29 cellular contexts compared by ENCODE assay signal in the genomic region with DNA sequence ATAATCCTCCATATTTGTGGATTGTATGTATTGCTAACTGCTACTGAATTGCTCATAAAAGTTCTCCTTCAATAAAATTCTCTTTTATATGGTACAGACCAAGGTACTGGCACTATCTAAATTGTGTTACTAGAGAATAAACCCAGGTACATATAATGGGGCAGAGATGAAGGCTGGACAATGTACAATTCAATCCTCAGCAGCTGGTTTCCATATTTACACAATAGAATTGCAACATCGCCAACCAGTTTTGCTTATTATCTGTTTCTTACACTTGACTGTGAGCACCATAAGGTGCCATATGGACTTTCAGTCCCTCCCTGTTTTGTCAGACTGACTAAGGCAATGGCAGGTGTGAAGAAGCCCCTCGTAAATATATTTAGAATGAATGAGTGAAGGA. TPM values are rescaled to one million over a fixed set of nuclear protein-coding genes. Genes with fewer than 3 reads are reported as not detected.
DNase-seq lines count a peak whose midpoint lies in the region; ATAC-seq and TF ChIP-seq lines count a peak whose summit lies in the region.
"Had no signal": no experiment of that assay in that cellular context is flagged by ENCODE, and none has a peak within 500 bp of the region (broad histone marks: within the 10 kb centered on the region; RNA-seq: fewer than 3 reads in every experiment).

No MANE protein-coding gene starts in this region.

- H3K9ac ChIP-seq in Karpas-422 (ENCODE audit: low read length), result no peak overlapping the region

- ATAC-seq in mucosa of descending colon, result peak; percentile 90
- ATAC-seq in HG02678 (IDR thresholded peaks at IDR 0.05; ENCODE audit: unreplicated experiment), result no peak
- ATAC-seq: activated CD8-positive, alpha-beta T cell treated with anti-CD3 and anti-CD28 coated beads, Interleukin-2, amount 10 ng/mL, durations not matched to agents 7 days and 5 days; body of pancreas; gastroesophageal sphincter; lower lobe of right lung had no signal

- H3K36me3 Mint-ChIP-seq in HFFc6 (ENCODE audit: low read depth), result peaks cover 45% of the 10 kb centered on the region; the same call in 1 of the 2 replicates
- H3K36me3 Mint-ChIP-seq: activated naive CD4-positive, alpha-beta T cell treated with anti-CD3 and anti-CD28 coated beads, Interleukin-2, amount 10 ng/mL, durations not matched to agents 7 days and 5 days; CD14-positive monocyte had no signal

- H3K4me1 ChIP-seq in mucosa of descending colon (ENCODE audit: low read depth), result peaks cover 54% of the 10 kb centered on the region
- no peaks in the 10 kb centered on the region for H3K4me1 ChIP-seq in Karpas-422 (ENCODE audit: low read length)
- H3K4me1 ChIP-seq: adrenal gland had no signal

- no peak overlapping the region for H3K4me3 Mint-ChIP-seq in HFFc6
- H3K4me3 Mint-ChIP-seq: activated CD8-positive, alpha-beta T cell treated with anti-CD3 and anti-CD28 coated beads, Interleukin-2, amount 10 ng/mL, durations not matched to agents 7 days and 5 days; activated naive CD4-positive, alpha-beta T cell treated with anti-CD3 and anti-CD28 coated beads, Interleukin-2, amount 10 ng/mL, durations not matched to agents 7 days and 5 days; CD14-positive monocyte; nephron progenitor cell had no signal

- H3K4me1 Mint-ChIP-seq in HFFc6 (ENCODE audit: low read depth), result peaks cover 82% of the 10 kb centered on the region
- H3K4me1 Mint-ChIP-seq: activated naive CD4-positive, alpha-beta T cell treated with anti-CD3 and anti-CD28 coated beads, Interleukin-2, amount 10 ng/mL, durations not matched to agents 7 days and 5 days; CD14-positive monocyte had no signal

- no peak for TF ChIP-seq CTCF in HFFc6 (IDR thresholded peaks at IDR 0.05)
- no peak for TF ChIP-seq CTCF in mucosa of descending colon (IDR thresholded peaks at IDR 0.05)

- H3K79me2 ChIP-seq in Karpas-422 (ENCODE audit: low read length), result no peaks in the 10 kb centered on the region

- no peak overlapping the region for H3K4me3 ChIP-seq in mucosa of descending colon
- H3K4me3 ChIP-seq in Karpas-422 (ENCODE audit: low read length), result no peak overlapping the region
- H3K4me3 ChIP-seq: adrenal gland, body of pancreas, dorsolateral prefrontal cortex, gastroesophageal sphincter, hepatocyte, lower lobe of right lung, SJCRH30 had no signal

- peak overlapping the region; percentile 90; the same call in 1 of the 2 replicates for H3K27ac Mint-ChIP-seq in HFFc6
- H3K27ac Mint-ChIP-seq: activated CD8-positive, alpha-beta T cell treated with anti-CD3 and anti-CD28 coated beads, Interleukin-2, amount 10 ng/mL, durations not matched to agents 7 days and 5 days; activated naive CD4-positive, alpha-beta T cell treated with anti-CD3 and anti-CD28 coated beads, Interleukin-2, amount 10 ng/mL, durations not matched to agents 7 days and 5 days; CD14-positive monocyte; nephron progenitor cell had no signal

- no peaks in the 10 kb centered on the region for H3K9me2 ChIP-seq in Karpas-422 (replicated peaks; ENCODE audit: insufficient read depth, low read length)

- H3K27me3 ChIP-seq in Karpas-422 (ENCODE audit: low read length), result no peaks in the 10 kb centered on the region
- H3K27me3 ChIP-seq: adrenal gland, body of pancreas, dorsolateral prefrontal cortex, gastroesophageal sphincter, hepatocyte, SJCRH30 had no signal

- intact Hi-C loops in mucosa of descending colon (cut with DNase I, micrococcal nuclease), result no loop called here

- H3K27ac ChIP-seq in Karpas-422 (ENCODE audit: low read length), result no peak overlapping the region
- H3K27ac ChIP-seq: adrenal gland, body of pancreas, dorsolateral prefrontal cortex, hepatocyte, HL-60, lower lobe of right lung, SJCRH30, VCaP had no signal

- no peaks in the 10 kb centered on the region for H3K27me3 Mint-ChIP-seq in HFFc6 (ENCODE audit: insufficient read depth)
- H3K27me3 Mint-ChIP-seq: activated naive CD4-positive, alpha-beta T cell treated with anti-CD3 and anti-CD28 coated beads, Interleukin-2, amount 10 ng/mL, durations not matched to agents 7 days and 5 days had no signal

- no peak overlapping the region for H2AFZ ChIP-seq in Karpas-422 (ENCODE audit: low read length)
- H2AFZ ChIP-seq: hepatocyte had no signal

- no peaks in the 10 kb centered on the region for H3K9me3 Mint-ChIP-seq in HFFc6
- H3K9me3 Mint-ChIP-seq: activated naive CD4-positive, alpha-beta T cell treated with anti-CD3 and anti-CD28 coated beads, Interleukin-2, amount 10 ng/mL, durations not matched to agents 7 days and 5 days; nephron progenitor cell had no signal

- no peaks in the 10 kb centered on the region for H4K20me1 ChIP-seq in Karpas-422 (ENCODE audit: insufficient read depth, low read depth, low read length)

- H3K9me3 ChIP-seq in mucosa of descending colon, result no peaks in the 10 kb centered on the region
- H3K9me3 ChIP-seq in Karpas-422 (ENCODE audit: low read length), result no peaks in the 10 kb centered on the region
- H3K9me3 ChIP-seq: adrenal gland, body of pancreas, gastroesophageal sphincter, lower lobe of right lung, SJCRH30 had no signal

- H3K36me3 ChIP-seq in mucosa of descending colon (ENCODE audit: low read depth) (no peaks in the 10 kb centered on the region), Karpas-422 (ENCODE audit: insufficient read depth, low read length) (no peaks in the 10 kb centered on the region)
- H3K36me3 ChIP-seq: adrenal gland, gastroesophageal sphincter, lower lobe of right lung, SJCRH30 had no signal

- H3K4me2 ChIP-seq in Karpas-422 (ENCODE audit: low read depth, low read length, poor library complexity, severe bottlenecking), result no peak overlapping the region
- H3K4me2 ChIP-seq: hepatocyte had no signal

- DNase-seq in NCI-H146 (lab: John Stamatoyannopoulos, UW), result peak; percentile 28
- DNase-seq in NCI-H146 treated with DMSO at 0.1 percent for 48 hours (lab: John Stamatoyannopoulos, UW; ENCODE audit: unreplicated experiment), result no peak
- no peak for DNase-seq in HFFc6
- DNase-seq in NCI-H82 treated with DMSO at 0.1 percent for 48 hours (lab: John Stamatoyannopoulos, UW; ENCODE audit: unreplicated experiment), result peak; percentile 23
- DNase-seq in mucosa of descending colon, result peak in 1 of 3 donors; percentile 63
- no peak for DNase-seq in amygdala (lab: John Stamatoyannopoulos, UW)
- no peak for DNase-seq in Karpas-422
- DNase-seq: activated CD4-positive, alpha-beta T cell treated with anti-CD3 and anti-CD28 coated beads for 4 hours; activated CD8-positive, alpha-beta T cell treated with anti-CD3 and anti-CD28 coated beads, Interleukin-2, amount 10 ng/mL, durations not matched to agents 7 days and 5 days; activated naive CD4-positive, alpha-beta T cell treated with anti-CD3 and anti-CD28 coated beads, Interleukin-2, amount 10 ng/mL, durations not matched to agents 7 days and 5 days; adrenal gland; body of pancreas; cerebellar nuclear complex; dorsolateral prefrontal cortex; GOT3; KG1; lower lobe of right lung; NCI-H2107; NCI-H526; nephron progenitor cell; SJCRH30; stimulated activated naive CD4-positive, alpha-beta T cell treated with Interleukin-2 at 50 U/mL for 16 hours; T1000 had no signal

RNA-seq across cellular contexts. Expression of gene KITLG, which starts 18.1 kb away (rescaled TPM):
- 10 to 100 TPM; 44.4 to 91.2 (median 74.2) TPM for total RNA-seq in HFFc6 (2021; fragmentation: NEBNext Ultra II Directional; extraction: Animal tissue kit (Norgen Biotek cat#: 25700))
- total RNA-seq in mucosa of descending colon, result 10 to 100 TPM; 28.5 to 96.2 (median 37.4) TPM
- not detected in 2 replicates for total RNA-seq in Karpas-422 (2014; rRNA removed; shearing (Covaris generic); ENCODE audit: low replicate concordance)
- total RNA-seq: activated CD8-positive, alpha-beta T cell treated with anti-CD3 and anti-CD28 coated beads, Interleukin-2, amount 10 ng/mL, durations not matched to agents 7 days and 5 days had no signal

Comparison
In these comparisons a context has a peak if more than half of its experiments do, and no peak if none do; other contexts are left out.
1. DNase-seq: peak in NCI-H146 (single experiment) and NCI-H82 treated with DMSO at 0.1 percent for 48 hours (single experiment); none in NCI-H146 treated with DMSO at 0.1 percent for 48 hours (single experiment), HFFc6 (single experiment), amygdala (0 of 56) and Karpas-422 (single experiment).
2. RNA of gene KITLG, which starts 18.1 kb away (total RNA-seq): 44.4 to 91.2 TPM in HFFc6 and 28.5 to 96.2 TPM in mucosa of descending colon; not detected in Karpas-422; every median in the first group is over 10 times any median in the second.